In the genomic region with DNA sequence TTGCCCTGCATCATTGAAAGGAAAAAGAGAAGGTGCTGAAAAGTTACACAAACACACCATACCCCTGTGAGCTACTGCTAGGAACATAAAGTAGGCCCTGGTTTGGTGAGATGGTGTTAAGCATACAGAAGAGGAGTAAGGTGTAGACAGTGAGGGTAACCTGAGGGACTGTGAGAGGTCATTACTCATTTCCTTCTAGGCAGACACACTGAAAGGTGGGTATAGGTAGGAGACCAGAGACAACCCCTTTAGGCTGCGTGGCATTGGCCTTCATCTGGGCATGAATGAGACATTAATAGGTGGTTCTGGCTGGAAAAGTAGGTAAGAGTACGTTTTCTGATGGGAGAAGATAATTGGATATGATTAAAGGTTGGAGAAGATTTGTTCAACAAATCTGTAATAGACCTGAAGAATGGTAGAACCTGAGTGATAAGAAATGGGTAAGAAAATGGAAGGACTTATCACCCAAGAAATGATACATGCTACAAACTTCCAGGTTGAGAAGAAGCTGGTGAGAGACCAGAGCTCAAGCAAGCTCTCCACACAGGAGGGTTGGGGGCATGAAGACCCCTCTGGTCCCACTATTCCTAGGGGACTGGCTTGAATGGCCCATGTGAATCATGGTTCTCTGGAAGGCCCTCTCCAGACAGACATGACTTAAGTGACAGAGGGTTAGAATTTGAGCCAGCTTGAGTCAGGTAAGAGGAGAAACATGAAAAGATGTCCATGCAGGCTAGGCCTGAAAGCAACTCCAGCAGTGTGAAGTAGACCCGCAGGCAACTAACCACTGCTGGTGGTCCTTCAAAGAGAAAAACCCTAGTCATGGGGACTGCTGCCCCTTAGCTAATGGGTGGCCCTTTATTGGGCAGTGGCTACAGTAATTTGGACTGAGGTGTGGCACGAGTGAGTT, we compare ENCODE assay signal across 1 cellular context.
TF ChIP-seq lines count a peak whose summit lies in the region.

No MANE protein-coding gene starts in this region.

TF ChIP-seq in A549, 52 proteins besides CTCF, POLR2A, EP300 and RAD21 (continued from another document):
- TF ChIP-seq, protein P1, sequence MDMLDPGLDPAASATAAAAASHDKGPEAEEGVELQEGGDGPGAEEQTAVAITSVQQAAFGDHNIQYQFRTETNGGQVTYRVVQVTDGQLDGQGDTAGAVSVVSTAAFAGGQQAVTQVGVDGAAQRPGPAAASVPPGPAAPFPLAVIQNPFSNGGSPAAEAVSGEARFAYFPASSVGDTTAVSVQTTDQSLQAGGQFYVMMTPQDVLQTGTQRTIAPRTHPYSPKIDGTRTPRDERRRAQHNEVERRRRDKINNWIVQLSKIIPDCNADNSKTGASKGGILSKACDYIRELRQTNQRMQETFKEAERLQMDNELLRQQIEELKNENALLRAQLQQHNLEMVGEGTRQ (IDR thresholded peaks at IDR 0.05) = no peak
- TF ChIP-seq RNF2 (IDR thresholded peaks at IDR 0.05; ENCODE audit: borderline replicate concordance, low read depth) (no peak), RFX5 (IDR thresholded peaks at IDR 0.05) (no peak), EHMT2 (IDR thresholded peaks at IDR 0.05; ENCODE audit: low read depth) (no peak), SMC3 (IDR thresholded peaks at IDR 0.05) (no peak), CEBPB (IDR thresholded peaks at IDR 0.05) (no peak), HOXA7 (CRISPR knock-in tag; IDR thresholded peaks at IDR 0.05) (peak; percentile 30), ESRRA (IDR thresholded peaks at IDR 0.05; ENCODE audit: borderline replicate concordance, low read length) (no peak), NR3C1 (IDR thresholded peaks at IDR 0.05) (no peak), JUN (IDR thresholded peaks at IDR 0.05) (peak in 1 of 2 experiments; percentile 13; a peak in 1 of 5 replicates), FOSB (CRISPR knock-in tag; IDR thresholded peaks at IDR 0.05) (peak; percentile 59; the same call in 1 of the 2 replicates), ELK1 (IDR thresholded peaks at IDR 0.05; ENCODE audit: low read depth, low read length) (no peak), MAFK (IDR thresholded peaks at IDR 0.05; ENCODE audit: partially characterized antibody) (no peak)
- TF ChIP-seq, protein P2, sequence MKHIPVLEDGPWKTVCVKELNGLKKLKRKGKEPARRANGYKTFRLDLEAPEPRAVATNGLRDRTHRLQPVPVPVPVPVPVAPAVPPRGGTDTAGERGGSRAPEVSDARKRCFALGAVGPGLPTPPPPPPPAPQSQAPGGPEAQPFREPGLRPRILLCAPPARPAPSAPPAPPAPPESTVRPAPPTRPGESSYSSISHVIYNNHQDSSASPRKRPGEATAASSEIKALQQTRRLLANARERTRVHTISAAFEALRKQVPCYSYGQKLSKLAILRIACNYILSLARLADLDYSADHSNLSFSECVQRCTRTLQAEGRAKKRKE (CRISPR knock-in tag; IDR thresholded peaks at IDR 0.05; ENCODE audit: low read depth) = 0 out of 2 replicates have a peak, but pooled peaks have one; percentile 37
